Comparison of ENCODE assay signal across 24 cellular contexts in the genomic region with DNA sequence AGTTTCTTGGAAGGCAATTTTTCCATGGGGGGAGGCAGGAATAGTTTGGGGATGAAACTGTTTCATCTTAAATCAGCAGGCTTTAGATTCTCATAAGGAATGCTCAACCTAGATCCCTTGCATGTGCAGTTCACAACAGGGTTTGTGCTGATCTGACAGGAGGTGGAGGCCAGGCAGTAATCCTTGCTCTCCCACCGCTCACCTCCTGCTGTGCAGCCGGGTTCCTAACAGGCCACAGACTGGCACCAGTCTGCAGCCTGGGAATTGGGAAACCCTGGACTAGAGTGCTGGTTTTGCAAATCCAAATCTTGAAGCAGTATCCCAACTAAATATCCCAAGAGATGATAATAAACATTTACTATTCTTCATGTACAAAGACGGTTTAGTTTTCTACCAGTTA.
A peak's percentile ranks its signal among the peaks of the same experiment; 100 is the strongest.
DNase-seq lines count a peak whose midpoint lies in the region; ATAC-seq, FAIRE-seq and TF ChIP-seq lines count a peak whose summit lies in the region.
"Had no signal": no experiment of that assay in that cellular context is flagged by ENCODE, and none has a peak within 500 bp of the region (broad histone marks: within the 10 kb centered on the region; RNA-seq: fewer than 3 reads in every experiment).

No MANE protein-coding gene starts in this region.

- H3K79me2 ChIP-seq in mesendoderm (ENCODE audit: control insufficient read depth, insufficient read depth, low read length): no peaks in the 10 kb centered on the region

- H3K4me2 ChIP-seq in mesendoderm (ENCODE audit: low read length): no peak overlapping the region
- H3K4me2 ChIP-seq: BLaER1 had no signal

- no peaks in the 10 kb centered on the region for H3K4me1 Mint-ChIP-seq in activated T-cell treated with anti-CD3 and anti-CD28 coated beads, Interleukin-2, amount 50 U/mL, for 24 hours (ENCODE audit: low read depth)
- H3K4me1 Mint-ChIP-seq: B cell; CD4-positive, CD25-positive, alpha-beta regulatory T cell had no signal

- no peak overlapping the region for H3K23ac ChIP-seq in mesendoderm (ENCODE audit: low read length)

- no peak for TF ChIP-seq CTCF in choroid plexus epithelial cell (conservative IDR thresholded peaks at IDR 0.05; ENCODE audit: low read depth, low read length)
- TF ChIP-seq CTCF in lower lobe of right lung (IDR thresholded peaks at IDR 0.05): no peak

- H3K4ac ChIP-seq in mesendoderm (ENCODE audit: low read depth, low read length): no peak overlapping the region

- DNase-seq in ELF-1 (ENCODE audit: low read depth, low spot score) (peak; percentile 3), NCI-H69 (lab: John Stamatoyannopoulos, UW) (peak; percentile 53), choroid plexus epithelial cell (ENCODE audit: low read depth) (peak; percentile 2), mesendoderm (peak; percentile 44), urothelium cell line (ENCODE audit: low spot score) (no peak), kidney glomerular epithelial cell (lab: John Stamatoyannopoulos, UW) (no peak), lower lobe of right lung (no peak)
- DNase-seq in activated T-cell treated with anti-CD3 and anti-CD28 coated beads, Interleukin-2, amount 50 U/mL, for 24 hours: no peak
- DNase-seq: Caco-2; CD4-positive, CD25-positive, alpha-beta regulatory T cell; CD8-positive, alpha-beta T cell; DMS153; DND-41; GDM1; GM23248; HFFc6 had no signal

- no peak overlapping the region for H3K27ac Mint-ChIP-seq in activated T-cell treated with anti-CD3 and anti-CD28 coated beads, Interleukin-2, amount 50 U/mL, for 24 hours
- H3K27ac Mint-ChIP-seq: B cell; CD4-positive, CD25-positive, alpha-beta regulatory T cell; CD8-positive, alpha-beta T cell; HFFc6 had no signal

- no peaks in the 10 kb centered on the region for H3K79me1 ChIP-seq in mesendoderm (ENCODE audit: low read length)

- H3K36me3 ChIP-seq in mesendoderm (ENCODE audit: control insufficient read depth, insufficient read depth, low read length) (no peaks in the 10 kb centered on the region), lower lobe of right lung (no peaks in the 10 kb centered on the region)
- H3K36me3 ChIP-seq: BLaER1, HAP-1 had no signal

- H3K9me3 ChIP-seq in lower lobe of right lung: no peaks in the 10 kb centered on the region
- H3K9me3 ChIP-seq: BLaER1, Caco-2, HAP-1 had no signal

- H2AK5ac ChIP-seq in mesendoderm (ENCODE audit: low read length): no peak overlapping the region

- H4K8ac ChIP-seq in mesendoderm (ENCODE audit: low read depth, low read length): no peak overlapping the region

- H2BK120ac ChIP-seq in mesendoderm (ENCODE audit: low read depth, low read length): no peak overlapping the region

- ATAC-seq in lower lobe of right lung: no peak
- ATAC-seq: CD8-positive, alpha-beta T cell; GM12878 had no signal

- H3K27me3 ChIP-seq in mesendoderm (ENCODE audit: insufficient read depth, low read length, poor library complexity): no peaks in the 10 kb centered on the region
- H3K27me3 ChIP-seq in lower lobe of right lung (ENCODE audit: low read depth): no peaks in the 10 kb centered on the region
- H3K27me3 ChIP-seq: BLaER1 had no signal

- no peaks in the 10 kb centered on the region for H3K27me3 Mint-ChIP-seq in activated T-cell treated with anti-CD3 and anti-CD28 coated beads, Interleukin-2, amount 50 U/mL, for 24 hours
- H3K27me3 Mint-ChIP-seq: B cell; CD4-positive, CD25-positive, alpha-beta regulatory T cell had no signal

- intact Hi-C loops in lower lobe of right lung (cut with DNase I): no loop called here

- no peak overlapping the region for H2BK5ac ChIP-seq in mesendoderm (ENCODE audit: low read length)

- no peak overlapping the region for H3K4me3 ChIP-seq in choroid plexus epithelial cell (ENCODE audit: low read depth, low read length)
- H3K4me3 ChIP-seq in mesendoderm (ENCODE audit: low read length): no peak overlapping the region
- H3K4me3 ChIP-seq in lower lobe of right lung: no peak overlapping the region
- H3K4me3 ChIP-seq: BLaER1, GM12878, GM23248, HAP-1 had no signal

- H4K5ac ChIP-seq in mesendoderm (ENCODE audit: low read length): no peak overlapping the region

- H3K4me1 ChIP-seq in mesendoderm (ENCODE audit: control insufficient read depth, low read depth, low read length): no peaks in the 10 kb centered on the region
- H3K4me1 ChIP-seq in lower lobe of right lung: no peaks in the 10 kb centered on the region
- H3K4me1 ChIP-seq: BLaER1, Caco-2, HAP-1 had no signal

- no peak for FAIRE-seq in urothelium cell line (lab: Jason Lieb, UNC)
- FAIRE-seq: A204.1, GM12878, GM19239 had no signal

- no peak overlapping the region for H2BK15ac ChIP-seq in mesendoderm (replicated peaks; ENCODE audit: low read depth)

- no peaks in the 10 kb centered on the region for H3K36me3 Mint-ChIP-seq in activated T-cell treated with anti-CD3 and anti-CD28 coated beads, Interleukin-2, amount 50 U/mL, for 24 hours (ENCODE audit: low read depth)
- H3K36me3 Mint-ChIP-seq: CD4-positive, CD25-positive, alpha-beta regulatory T cell; CD8-positive, alpha-beta T cell had no signal

- H3K9me3 Mint-ChIP-seq in activated T-cell treated with anti-CD3 and anti-CD28 coated beads, Interleukin-2, amount 50 U/mL, for 24 hours: no peaks in the 10 kb centered on the region
- H3K9me3 Mint-ChIP-seq: CD8-positive, alpha-beta T cell; HFFc6 had no signal

- WGBS in mesendoderm (ENCODE audit: extremely low coverage, insufficient coverage, low lambda C conversion rate): no CpG with 5 or more reads among the region's 3 CpGs

- H3K56ac ChIP-seq in mesendoderm (ENCODE audit: low read length): no peak overlapping the region

- no peak overlapping the region for H3K9ac ChIP-seq in mesendoderm (ENCODE audit: low read length)
- H3K9ac ChIP-seq: BLaER1, GM23248 had no signal

- H3K18ac ChIP-seq in mesendoderm (ENCODE audit: low read length): no peak overlapping the region

- H3K27ac ChIP-seq in mesendoderm (ENCODE audit: low read depth, low read length) (no peak overlapping the region), lower lobe of right lung (no peak overlapping the region)
- H3K27ac ChIP-seq: 22Rv1, BLaER1, C4-2B, GM23248 had no signal

- no peak overlapping the region for H3K4me3 Mint-ChIP-seq in activated T-cell treated with anti-CD3 and anti-CD28 coated beads, Interleukin-2, amount 50 U/mL, for 24 hours
- H3K4me3 Mint-ChIP-seq: B cell; CD4-positive, CD25-positive, alpha-beta regulatory T cell; CD8-positive, alpha-beta T cell; HFFc6 had no signal

Comparison
In these comparisons a context has a peak if more than half of its experiments do, and no peak if none do; other contexts are left out.
1. DNase-seq: peak in ELF-1 (single experiment), NCI-H69 (single experiment), choroid plexus epithelial cell (single experiment) and mesendoderm (single experiment); none in urothelium cell line (single experiment), activated T-cell treated with anti-CD3 and anti-CD28 coated beads, Interleukin-2, amount 50 U/mL, for 24 hours (single experiment), kidney glomerular epithelial cell (single experiment) and lower lobe of right lung (single experiment).